Comparison of ENCODE assay signal across 7 cellular contexts in the genomic region with DNA sequence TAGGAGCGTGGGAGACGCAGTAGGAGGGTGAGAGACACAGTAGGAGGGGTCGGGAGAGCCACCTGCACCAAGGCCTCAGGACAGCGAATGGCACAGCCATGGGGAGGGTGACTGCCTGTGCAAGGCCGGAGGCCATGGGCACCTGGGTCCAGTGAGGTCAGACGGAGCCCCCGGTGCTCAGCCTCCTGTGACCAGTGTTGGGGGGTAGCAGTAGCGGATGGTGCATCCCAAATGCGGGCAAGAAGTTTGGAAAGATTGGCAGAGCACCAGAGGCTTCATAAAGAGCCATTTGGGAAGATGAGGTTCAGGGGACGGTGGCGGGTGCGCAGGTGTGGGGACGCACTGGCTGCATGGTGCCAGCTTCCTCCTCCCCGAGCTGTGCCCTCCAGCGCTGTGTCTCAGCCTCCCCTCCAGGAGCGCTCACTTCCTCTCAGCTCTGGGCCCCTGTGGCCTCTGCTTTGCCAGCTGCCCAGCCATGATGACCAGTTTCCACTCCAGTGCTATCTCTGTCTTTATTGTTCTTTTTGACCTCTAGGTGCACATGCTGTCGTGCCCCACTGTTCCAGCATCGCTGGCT.
A peak's percentile ranks its signal among the peaks of the same experiment; 100 is the strongest.
DNase-seq lines count a peak whose midpoint lies in the region; ATAC-seq and TF ChIP-seq lines count a peak whose summit lies in the region.
"Not testable (repeated sequence)": the region's sequence is repeated elsewhere in the genome, so short reads cannot be mapped to it uniquely, and the experiment has no call there.

No MANE protein-coding gene starts in this region.

- H3K36me3 ChIP-seq in neuronal stem cell (replicated peaks in 1 of 2; ENCODE audit: control insufficient read depth in 2 of 2, insufficient read depth in 2 of 2, low read length in 2 of 2), result not testable (repeated sequence)

- H3K18ac ChIP-seq in neuronal stem cell (ENCODE audit: low read length), result peak overlapping the region; percentile 64

- CTCF ChIA-PET in activated B cell treated with CpG ODN at 0.5 μM for 24 hours (lab: Charles Lee), result not testable (repeated sequence)

- H3K27me3 Mint-ChIP-seq in IgD-negative memory B cell; activated B cell treated with CpG ODN at 0.5 μM for 24 hours; stimulated activated memory B cell treated with anti-CD40 and anti-IgM and Interleukin-4, amounts not matched to agents 10 μg/mL and 1 μg/mL and 100 μg/mL, for 72 hours: not testable (repeated sequence)

- H3K27ac Mint-ChIP-seq in IgD-negative memory B cell, result peak overlapping the region; percentile 76 to 99 (median 86)
- H3K27ac Mint-ChIP-seq in activated B cell treated with CpG ODN at 0.5 μM for 24 hours, result peak overlapping the region; percentile 86
- peak overlapping the region; percentile 64 for H3K27ac Mint-ChIP-seq in stimulated activated memory B cell treated with anti-CD40 and anti-IgM and Interleukin-4, amounts not matched to agents 10 μg/mL and 1 μg/mL and 100 μg/mL, for 72 hours

- not testable (repeated sequence) for H2BK12ac ChIP-seq in neuronal stem cell (ENCODE audit: low read length)

- H2AK5ac ChIP-seq in neuronal stem cell (ENCODE audit: low read depth, low read length), result not testable (repeated sequence)

- TF ChIP-seq CTCF in activated B cell treated with CpG ODN at 0.5 μM for 24 hours (IDR thresholded peaks at IDR 0.05), result not testable (repeated sequence)

- ATAC-seq in activated B cell treated with CpG ODN at 0.5 μM for 24 hours (ENCODE audit: low read depth), result peak; percentile 27
- peak; percentile 19 for ATAC-seq in left lobe of liver
- ATAC-seq in stimulated activated memory B cell treated with anti-CD40 and anti-IgM and Interleukin-4, amounts not matched to agents 10 μg/mL and 1 μg/mL and 100 μg/mL, for 72 hours, result not testable (repeated sequence)

- intact Hi-C loops in activated B cell treated with CpG ODN at 0.5 μM for 24 hours (cut with micrococcal nuclease), result loop anchor here (10.0 kb wide), 3 partner anchors 57 to 413 kb away; a partner anchor contains a TSS

- not testable (repeated sequence) for H3K4me2 ChIP-seq in neuronal stem cell (ENCODE audit: insufficient read depth, low read length, poor library complexity, severe bottlenecking)

- H2BK5ac ChIP-seq in neuronal stem cell (ENCODE audit: low read length), result not testable (repeated sequence)

- H3K4me3 Mint-ChIP-seq in IgD-negative memory B cell; stimulated activated memory B cell treated with anti-CD40 and anti-IgM and Interleukin-4, amounts not matched to agents 10 μg/mL and 1 μg/mL and 100 μg/mL, for 72 hours: not testable (repeated sequence)
- H3K4me3 Mint-ChIP-seq in activated B cell treated with CpG ODN at 0.5 μM for 24 hours, result peak overlapping the region; percentile 59

- H4K8ac ChIP-seq in neuronal stem cell (ENCODE audit: low read depth, low read length), result not testable (repeated sequence)

- not testable (repeated sequence) for H3K27me3 ChIP-seq in neuronal stem cell (ENCODE audit: control insufficient read depth in 3 of 3, insufficient read depth in 3 of 3, low read depth in 1 of 3, low read length in 3 of 3)

- not testable (repeated sequence) for H3K14ac ChIP-seq in neuronal stem cell (ENCODE audit: low read length)

- H4K91ac ChIP-seq in neuronal stem cell (ENCODE audit: low read depth, low read length, poor library complexity), result not testable (repeated sequence)

- H3K9ac ChIP-seq in neuronal stem cell (ENCODE audit: low read depth, low read length, poor library complexity), result not testable (repeated sequence)

- H3K27ac ChIP-seq in neuronal stem cell (replicated peaks; ENCODE audit: low read length), result not testable (repeated sequence)

- H3K4ac ChIP-seq in neuronal stem cell (ENCODE audit: low read length), result not testable (repeated sequence)

- not testable (repeated sequence) for H3K9me3 ChIP-seq in neuronal stem cell (replicated peaks in 1 of 2; ENCODE audit: control insufficient read depth in 2 of 2, insufficient read depth in 1 of 2, low read depth in 1 of 2, low read length in 2 of 2)

- H2AFZ ChIP-seq in neuronal stem cell (ENCODE audit: low read length), result not testable (repeated sequence)

- DNase-seq in CD1c-positive myeloid dendritic cell (ENCODE audit: extremely low spot score) (peak; percentile 59), activated B cell treated with CpG ODN at 0.5 μM for 24 hours (peak; percentile 33), germinal center (ENCODE audit: low spot score) (peak; percentile 34)
- DNase-seq in left lobe of liver (ENCODE audit: low spot score); neuronal stem cell (ENCODE audit: low spot score): not testable (repeated sequence)

- H3K36me3 Mint-ChIP-seq in IgD-negative memory B cell, result not testable (repeated sequence)
- peaks cover 36% of the 10 kb centered on the region for H3K36me3 Mint-ChIP-seq in activated B cell treated with CpG ODN at 0.5 μM for 24 hours (ENCODE audit: low read depth)
- H3K36me3 Mint-ChIP-seq in stimulated activated memory B cell treated with anti-CD40 and anti-IgM and Interleukin-4, amounts not matched to agents 10 μg/mL and 1 μg/mL and 100 μg/mL, for 72 hours, result peaks cover 31% of the 10 kb centered on the region

- POLR2A ChIA-PET in activated B cell treated with CpG ODN at 0.5 μM for 24 hours (lab: Charles Lee), result interaction anchor here (0.6 to 1.5 kb wide), 5 partner anchors 27 to 278 kb away, joined by 3 to 5 read pairs (median 4); a partner anchor contains a TSS

- H2BK120ac ChIP-seq in neuronal stem cell (ENCODE audit: low read depth, low read length), result not testable (repeated sequence)

- not testable (repeated sequence) for H3K9me3 Mint-ChIP-seq in IgD-negative memory B cell; activated B cell treated with CpG ODN at 0.5 μM for 24 hours; stimulated activated memory B cell treated with anti-CD40 and anti-IgM and Interleukin-4, amounts not matched to agents 10 μg/mL and 1 μg/mL and 100 μg/mL, for 72 hours

- H3K23ac ChIP-seq in neuronal stem cell (ENCODE audit: low read depth, low read length, poor library complexity), result not testable (repeated sequence)

- not testable (repeated sequence) for H3K4me1 ChIP-seq in neuronal stem cell (ENCODE audit: control insufficient read depth in 2 of 2, insufficient read depth in 1 of 2, low read depth in 1 of 2, low read length in 2 of 2)

- H3K4me1 Mint-ChIP-seq in IgD-negative memory B cell (peaks cover 26 to 42% (median 29%) of the 10 kb centered on the region in 3 donors), activated B cell treated with CpG ODN at 0.5 μM for 24 hours (peaks cover 56% of the 10 kb centered on the region)
- H3K4me1 Mint-ChIP-seq in stimulated activated memory B cell treated with anti-CD40 and anti-IgM and Interleukin-4, amounts not matched to agents 10 μg/mL and 1 μg/mL and 100 μg/mL, for 72 hours, result peaks cover 51% of the 10 kb centered on the region

- H2BK15ac ChIP-seq in neuronal stem cell (ENCODE audit: low read length), result not testable (repeated sequence)

- no CpG with 5 or more reads among the region's 18 CpGs for WGBS in neuronal stem cell (ENCODE audit: extremely low coverage in 2 of 2, insufficient read length in 2 of 2, insufficient replicate concordance in 1 of 2), 2 donors

- H3K79me1 ChIP-seq in neuronal stem cell (ENCODE audit: low read depth, low read length), result not testable (repeated sequence)

- not testable (repeated sequence) for H3K4me3 ChIP-seq in neuronal stem cell (ENCODE audit: low read length in 2 of 2)
